ENCODE assay signal across 1 cellular context in genomic region chr9:123337971-123338370, GRCh38.
A peak's percentile ranks its signal among the peaks of the same experiment; 100 is the strongest.
TF ChIP-seq lines count a peak whose summit lies in the region.

No MANE protein-coding gene starts in this region.

TF ChIP-seq in GM12878, 131 proteins besides CTCF, POLR2A, EP300 and RAD21 (continued from another document):
- TF ChIP-seq PKNOX1 (IDR thresholded peaks at IDR 0.05) = 0 out of 2 replicates have a peak, but pooled peaks have one; percentile 18
- no peak for TF ChIP-seq ATF7 (IDR thresholded peaks at IDR 0.05; ENCODE audit: low read depth)
- TF ChIP-seq MLLT1 (IDR thresholded peaks at IDR 0.05) = no peak
- TF ChIP-seq JUND (IDR thresholded peaks at IDR 0.05; ENCODE audit: low read depth, low read length) = no peak
- TF ChIP-seq ZNF384 (IDR thresholded peaks at IDR 0.05; ENCODE audit: borderline replicate concordance, low read depth, low read length) = 0 out of 2 replicates have a peak, but pooled peaks have one; percentile 17
- no peak for TF ChIP-seq ZNF207 (IDR thresholded peaks at IDR 0.05; ENCODE audit: borderline replicate concordance)
- TF ChIP-seq CHD1 (IDR thresholded peaks at IDR 0.05; ENCODE audit: low read depth, low read length) = no peak
- TF ChIP-seq ZNF687 (IDR thresholded peaks at IDR 0.05) = 0 out of 2 replicates have a peak, but pooled peaks have one; percentile 13
- TF ChIP-seq EGR1 (IDR thresholded peaks at IDR 0.05; ENCODE audit: borderline replicate concordance in 1 of 2, low read depth in 2 of 2, low read length in 2 of 2) = no peak
- no peak for TF ChIP-seq SMAD5 (IDR thresholded peaks at IDR 0.05; ENCODE audit: low read depth)
- no peak for TF ChIP-seq LARP7 (IDR thresholded peaks at IDR 0.05)
- TF ChIP-seq CREM (IDR thresholded peaks at IDR 0.05; ENCODE audit: low read depth) = no peak
- no peak for TF ChIP-seq CBX5 (IDR thresholded peaks at IDR 0.05; ENCODE audit: low read depth)
- TF ChIP-seq RELB (IDR thresholded peaks at IDR 0.05; ENCODE audit: low read depth) = no peak
- TF ChIP-seq FOS (IDR thresholded peaks at IDR 0.05; ENCODE audit: borderline replicate concordance, extremely low read depth, insufficient read length) = no peak
- no peak for TF ChIP-seq MTA3 (IDR thresholded peaks at IDR 0.05; ENCODE audit: borderline replicate concordance, low read length)
- no peak for TF ChIP-seq RBBP5 (conservative IDR thresholded peaks at IDR 0.05)
- no peak for TF ChIP-seq TAF1 (IDR thresholded peaks at IDR 0.05; ENCODE audit: borderline replicate concordance, low read depth, low read length)
